22 cellular contexts compared by ENCODE assay signal in genomic region chr3:101149707-101150106, GRCh38.
DNase-seq lines count a peak whose midpoint lies in the region; ATAC-seq, FAIRE-seq and TF ChIP-seq lines count a peak whose summit lies in the region.
"Had no signal": no experiment of that assay in that cellular context is flagged by ENCODE, and none has a peak within 500 bp of the region (broad histone marks: within the 10 kb centered on the region; RNA-seq: fewer than 3 reads in every experiment).

No MANE protein-coding gene starts in this region.

- no peaks in the 10 kb centered on the region for H3K4me1 Mint-ChIP-seq in glutamatergic neuron (ENCODE audit: low read depth, unreplicated experiment)
- H3K4me1 Mint-ChIP-seq: B cell had no signal

- H3K9me3 ChIP-seq in IMR-90 (ENCODE audit: control insufficient read depth, insufficient read depth, low read length) (no peaks in the 10 kb centered on the region), K562 (replicated peaks; ENCODE audit: control insufficient read depth, insufficient read depth, low read depth, low read length) (no peaks in the 10 kb centered on the region), kidney (ENCODE audit: control insufficient read depth in 1 of 2, low read length in 2 of 2) (no peaks in the 10 kb centered on the region)
- H3K9me3 ChIP-seq: A549; BLaER1 treated with 17β-estradiol and CSF1 and Interleukin-3, amounts not matched to agents 10 nM and 100 nM had no signal

- no peak overlapping the region for H2BK5ac ChIP-seq in IMR-90 (ENCODE audit: low read depth, low read length, poor library complexity, severe bottlenecking)

- DNase-seq in IMR-90 (no peak), K562 (ENCODE audit: extremely low read depth in 1 of 4, low spot score in 3 of 4) (no peak), kidney (no peak), glutamatergic neuron (no peak), 8988T (no peak)
- DNase-seq: AML-193; CD4-positive, alpha-beta T cell; CD8-positive, alpha-beta T cell; DMS 273 treated with DMSO at 0.1 percent for 48 hours; DMS153; DMS53; DMS79; DND-41; EL; GDM1 had no signal

- no peaks in the 10 kb centered on the region for H3K4me1 ChIP-seq in IMR-90 (ENCODE audit: control insufficient read depth, insufficient read depth, low read length)
- H3K4me1 ChIP-seq in K562 (replicated peaks in 1 of 2; ENCODE audit: control insufficient read depth in 2 of 2, insufficient read depth in 2 of 2, low read length in 2 of 2): peaks cover 0 to 30% of the 10 kb centered on the region in 2 experiments; a peak in 3 of 5 replicates
- H3K4me1 ChIP-seq in kidney (ENCODE audit: control insufficient read depth in 1 of 2, insufficient read depth in 1 of 2, low read depth in 1 of 2, low read length in 2 of 2): no peaks in the 10 kb centered on the region
- H3K4me1 ChIP-seq: A549 had no signal

- no peaks in the 10 kb centered on the region for H3K36me3 ChIP-seq in IMR-90 (ENCODE audit: control insufficient read depth, insufficient read depth, low read length)
- H3K36me3 ChIP-seq in K562 (ENCODE audit: control insufficient read depth, insufficient read depth, low read length): no peaks in the 10 kb centered on the region
- H3K36me3 ChIP-seq in kidney (ENCODE audit: control insufficient read depth in 1 of 2, insufficient read depth in 2 of 2, low read length in 2 of 2): no peaks in the 10 kb centered on the region
- H3K36me3 ChIP-seq: BLaER1 treated with 17β-estradiol and CSF1 and Interleukin-3, amounts not matched to agents 10 nM and 100 nM had no signal

- H3K79me2 ChIP-seq in K562 (ENCODE audit: control insufficient read depth, insufficient read depth, low read length): no peaks in the 10 kb centered on the region

- intact Hi-C loops in IMR-90 (cut with micrococcal nuclease) (no loop called here), K562 (cut with micrococcal nuclease) (no loop called here), kidney (cut with DNase I) (no loop called here)

- in situ Hi-C loops in IMR-90 (cut with MboI; ENCODE audit: low sequenced_read_pairs) (no loop called here), K562 (cut with MboI) (no loop called here)

- no peak for TF ChIP-seq EP300 in K562 (IDR thresholded peaks at IDR 0.05; ENCODE audit: low read length)

- CTCF ChIA-PET in IMR-90 (lab: Yijun Ruan, JAX) (no interaction called here), K562 (lab: Yijun Ruan, JAX; ENCODE audit: low intra/inter-chr PET ratio) (no interaction called here)

- no peak overlapping the region for H3K14ac ChIP-seq in IMR-90 (replicated peaks; ENCODE audit: low read depth, low read length)

- dilution Hi-C loops in IMR-90 (cut with HindIII; ENCODE audit: low sequenced_read_pairs, unreplicated experiment): no loop called here

- no CpG with 5 or more reads among the region's 2 CpGs for WGBS in IMR-90 (ENCODE audit: extremely low coverage in 2 of 2, insufficient read length in 1 of 2), 2 experiments
- 86% methylated on average over 2 of the region's 2 CpGs for WGBS in K562 (ENCODE audit: insufficient coverage, low coverage, missing lambda C conversion rate)

- no peaks in the 10 kb centered on the region for H3K79me1 ChIP-seq in IMR-90 (ENCODE audit: low read depth in 1 of 2, low read length in 2 of 2)

- POLR2A ChIA-PET in IMR-90 (lab: Charles Lee; ENCODE audit: unreplicated experiment): no interaction called here
- POLR2A ChIA-PET in K562 (lab: Yijun Ruan, JAX): interaction anchor here (1.1 kb wide), 1 partner anchor 20 kb away, joined by 3 read pairs; no protein-coding TSS in a partner anchor

- ATAC-seq in IMR-90 (ENCODE audit: low read depth) (no peak), K562 (no peak)
- ATAC-seq: A549; CD8-positive, alpha-beta T cell; GM12878 had no signal

- H3K9me1 ChIP-seq in IMR-90 (ENCODE audit: insufficient read depth, low read length) (no peaks in the 10 kb centered on the region), K562 (ENCODE audit: control insufficient read depth, insufficient read depth, low read length) (no peaks in the 10 kb centered on the region)

- H3K4ac ChIP-seq in IMR-90 (ENCODE audit: low read depth, low read length): no peak overlapping the region

- no peak overlapping the region for H4K5ac ChIP-seq in IMR-90 (ENCODE audit: low read depth, low read length)

- no peak overlapping the region for H2BK20ac ChIP-seq in IMR-90 (ENCODE audit: low read depth, low read length)

- H3K27me3 ChIP-seq in IMR-90 (ENCODE audit: control insufficient read depth, insufficient read depth, low read length) (no peaks in the 10 kb centered on the region), K562 (ENCODE audit: control insufficient read depth in 2 of 2, insufficient read depth in 2 of 2, low read length in 2 of 2) (no peaks in the 10 kb centered on the region)
- H3K27me3 ChIP-seq: BLaER1 treated with 17β-estradiol and CSF1 and Interleukin-3, amounts not matched to agents 10 nM and 100 nM had no signal

- H3K4me3 Mint-ChIP-seq in glutamatergic neuron (ENCODE audit: unreplicated experiment): no peak overlapping the region
- H3K4me3 Mint-ChIP-seq: B cell; CD4-positive, alpha-beta T cell; CD8-positive, alpha-beta T cell had no signal

- H3K4me2 ChIP-seq in IMR-90 (ENCODE audit: low read depth, low read length): no peak overlapping the region
- no peak overlapping the region for H3K4me2 ChIP-seq in K562 (ENCODE audit: insufficient read depth, low read length)
- H3K4me2 ChIP-seq: A549; BLaER1 treated with 17β-estradiol and CSF1 and Interleukin-3, amounts not matched to agents 10 nM and 100 nM had no signal

- no peak overlapping the region for H3K56ac ChIP-seq in IMR-90 (ENCODE audit: extremely low read depth, insufficient read depth, low read length)

- H4K8ac ChIP-seq in IMR-90 (ENCODE audit: low read depth in 2 of 2, low read length in 2 of 2): no peak overlapping the region

- H2BK15ac ChIP-seq in IMR-90 (ENCODE audit: low read depth, low read length): no peak overlapping the region

- no peak for FAIRE-seq in K562 (lab: Jason Lieb, UNC)
- FAIRE-seq in kidney (lab: Jason Lieb, UNC): peak; percentile 13
- FAIRE-seq: A549, GM12878, GM12892, GM18507 had no signal

- H3K18ac ChIP-seq in IMR-90 (ENCODE audit: low read depth, low read length): no peak overlapping the region

- H2BK120ac ChIP-seq in IMR-90 (ENCODE audit: low read depth, low read length): no peak overlapping the region

- H4K20me1 ChIP-seq in IMR-90 (ENCODE audit: insufficient read depth, low read length) (no peaks in the 10 kb centered on the region), K562 (replicated peaks; ENCODE audit: control insufficient read depth, insufficient read depth, low read length) (no peaks in the 10 kb centered on the region)
- H4K20me1 ChIP-seq: BLaER1 treated with 17β-estradiol and CSF1 and Interleukin-3, amounts not matched to agents 10 nM and 100 nM had no signal

- TF ChIP-seq CTCF in IMR-90 (conservative IDR thresholded peaks at IDR 0.05; ENCODE audit: low read depth, low read length) (no peak), K562 (IDR thresholded peaks at IDR 0.05 in 2 of 3, conservative IDR thresholded peaks at IDR 0.05 in 1 of 3; ENCODE audit: insufficient read depth in 2 of 3, low read depth in 1 of 3, low read length in 3 of 3) (no peak), kidney (IDR thresholded peaks at IDR 0.05; ENCODE audit: borderline replicate concordance, extremely low read depth, insufficient read depth) (no peak), glutamatergic neuron (IDR thresholded peaks at IDR 0.05; ENCODE audit: partially characterized antibody, unreplicated experiment) (no peak)

- H4K91ac ChIP-seq in IMR-90 (ENCODE audit: insufficient read depth, low read depth, low read length): no peak overlapping the region

- no peaks in the 10 kb centered on the region for H3K36me3 Mint-ChIP-seq in glutamatergic neuron (ENCODE audit: unreplicated experiment)
- H3K36me3 Mint-ChIP-seq: CD8-positive, alpha-beta T cell had no signal

- no TSS peak for BruUV-seq in IMR-90 (replicated peaks; lab: Mats Ljungman, UMichigan)
- BruUV-seq in K562 (replicated peaks; lab: Mats Ljungman, UMichigan): no TSS peak

- no peak overlapping the region for H2AK9ac ChIP-seq in IMR-90 (replicated peaks; ENCODE audit: low read depth, low read length, poor library complexity)

- H3K23ac ChIP-seq in IMR-90 (ENCODE audit: low read depth, low read length): no peak overlapping the region

- no peak overlapping the region for H3K4me3 ChIP-seq in IMR-90 (ENCODE audit: insufficient read depth, low read depth, low read length)
- H3K4me3 ChIP-seq in K562: no peak overlapping the region
- H3K4me3 ChIP-seq in kidney (ENCODE audit: low read length in 2 of 2): no peak overlapping the region
- H3K4me3 ChIP-seq: A549; BLaER1 treated with 17β-estradiol and CSF1 and Interleukin-3, amounts not matched to agents 10 nM and 100 nM; GM12878 had no signal

- TF ChIP-seq POLR2A in IMR-90 (IDR thresholded peaks at IDR 0.05; ENCODE audit: low read depth, low read length) (no peak), K562 (conservative IDR thresholded peaks at IDR 0.05) (no peak)

- H2AFZ ChIP-seq in IMR-90 (replicated peaks; ENCODE audit: low read length, poor library complexity) (no peak overlapping the region), K562 (ENCODE audit: low read depth, low read length) (peak overlapping the region; percentile 85; the same call in 1 of the 2 replicates)

- H3K9ac ChIP-seq in IMR-90 (ENCODE audit: low read depth, low read length): no peak overlapping the region
- no peak overlapping the region for H3K9ac ChIP-seq in K562 (ENCODE audit: insufficient read depth in 1 of 2, low read depth in 2 of 2, low read length in 2 of 2)
- H3K9ac ChIP-seq in kidney (ENCODE audit: low read length in 2 of 2): no peak overlapping the region
- H3K9ac ChIP-seq: BLaER1 treated with 17β-estradiol and CSF1 and Interleukin-3, amounts not matched to agents 10 nM and 100 nM had no signal

- no peaks in the 10 kb centered on the region for H3K27me3 Mint-ChIP-seq in glutamatergic neuron (ENCODE audit: unreplicated experiment)

- no peaks in the 10 kb centered on the region for H3K9me3 Mint-ChIP-seq in glutamatergic neuron (ENCODE audit: unreplicated experiment)
- H3K9me3 Mint-ChIP-seq: CD4-positive, alpha-beta T cell; CD8-positive, alpha-beta T cell had no signal

- H3K27ac ChIP-seq in IMR-90 (ENCODE audit: insufficient read depth, low read length) (no peak overlapping the region), K562 (ENCODE audit: extremely low read depth, low read depth, low read length) (no peak overlapping the region), kidney (ENCODE audit: low read depth in 2 of 2, low read length in 2 of 2) (no peak overlapping the region)
- H3K27ac ChIP-seq: BLaER1 treated with 17β-estradiol and CSF1 and Interleukin-3, amounts not matched to agents 10 nM and 100 nM; C4-2B had no signal

- no peak overlapping the region for H2AK5ac ChIP-seq in IMR-90 (ENCODE audit: low read depth, low read length)

- no peak overlapping the region for H3K27ac Mint-ChIP-seq in glutamatergic neuron (ENCODE audit: unreplicated experiment)
- H3K27ac Mint-ChIP-seq: B cell; CD4-positive, alpha-beta T cell; CD8-positive, alpha-beta T cell had no signal

- TF ChIP-seq RAD21 in IMR-90 (IDR thresholded peaks at IDR 0.05; ENCODE audit: low read length): no peak
- no peak for TF ChIP-seq RAD21 in K562 (CRISPR knock-in tag; conservative IDR thresholded peaks at IDR 0.05 in 1 of 2, IDR thresholded peaks at IDR 0.05 in 1 of 2)

TF ChIP-seq in IMR-90, 13 proteins besides CTCF, POLR2A, EP300 and RAD21 (continues in another document):
- no peak for TF ChIP-seq MAZ (IDR thresholded peaks at IDR 0.05; ENCODE audit: borderline replicate concordance, low read depth, low read length)
